Comparison of ENCODE assay signal across 9 cellular contexts in genomic region chr11:65316311-65316978, GRCh38. TPM values are rescaled to one million over a fixed set of nuclear protein-coding genes. Genes with fewer than 3 reads are reported as not detected.
DNase-seq lines count a peak whose midpoint lies in the region; ATAC-seq, FAIRE-seq and TF ChIP-seq lines count a peak whose summit lies in the region.
"Had no signal": no experiment of that assay in that cellular context is flagged by ENCODE, and none has a peak within 500 bp of the region (broad histone marks: within the 10 kb centered on the region; RNA-seq: fewer than 3 reads in every experiment).

No MANE protein-coding gene starts in this region.

- POLR2A ChIA-PET in SK-N-SH (lab: Yijun Ruan, JAX) = interaction anchor here (0.7 to 2.4 kb wide), 4 partner anchors 12 to 44 kb away, joined by 3 to 14 read pairs (median 4); partner anchors contain the start of gene DPF2

- H3K4me1 ChIP-seq in SK-N-SH (ENCODE audit: control insufficient read depth in 1 of 2, insufficient read depth in 2 of 2, low read depth in 1 of 2, low read length in 1 of 2) = peaks cover 20 to 24% of the 10 kb centered on the region in 2 experiments; a peak in 2 of 4 replicates
- peaks cover 39% of the 10 kb centered on the region for H3K4me1 ChIP-seq in adipocyte (ENCODE audit: control insufficient read depth, insufficient read depth, low read length)
- H3K4me1 ChIP-seq in kidney (ENCODE audit: control insufficient read depth in 1 of 2, insufficient read depth in 1 of 2, low read depth in 1 of 2, low read length in 2 of 2) = peaks cover 16 to 19% of the 10 kb centered on the region in 2 donors

- FAIRE-seq in kidney (lab: Jason Lieb, UNC) = no peak
- FAIRE-seq: G401.6 had no signal

- peaks cover 32% of the 10 kb centered on the region for H4K20me1 ChIP-seq in SK-N-SH (ENCODE audit: insufficient read depth)

- H3K9ac ChIP-seq in SK-N-SH (peak overlapping the region; percentile 84; the same call in 1 of the 2 replicates), adipocyte (ENCODE audit: low read length) (peak overlapping the region; percentile 93), kidney (ENCODE audit: low read length in 2 of 2) (peak overlapping the region in 1 of 2 donors; percentile 75)

- H3K79me2 ChIP-seq in SK-N-SH (ENCODE audit: insufficient read depth) = peaks cover 56% of the 10 kb centered on the region

- H3K36me3 ChIP-seq in SK-N-SH (replicated peaks in 1 of 2; ENCODE audit: control insufficient read depth in 1 of 2, insufficient read depth in 2 of 2, low read length in 1 of 2) = peaks cover 0 to 9% of the 10 kb centered on the region in 2 experiments
- H3K36me3 ChIP-seq in adipocyte (ENCODE audit: control insufficient read depth, insufficient read depth, low read length, severe bottlenecking) = peaks cover 15% of the 10 kb centered on the region
- H3K36me3 ChIP-seq in kidney (ENCODE audit: control insufficient read depth in 1 of 2, insufficient read depth in 2 of 2, low read length in 2 of 2) = peaks cover 0 to 4% of the 10 kb centered on the region in 2 donors

- no peaks in the 10 kb centered on the region for H3K9me3 ChIP-seq in SK-N-SH
- H3K9me3 ChIP-seq in adipocyte (ENCODE audit: control insufficient read depth, low read length) = no peaks in the 10 kb centered on the region
- no peaks in the 10 kb centered on the region for H3K9me3 ChIP-seq in kidney (ENCODE audit: control insufficient read depth in 1 of 2, low read length in 2 of 2)

- peak overlapping the region; percentile 87 for H3K4me2 ChIP-seq in SK-N-SH

- H3K27ac ChIP-seq in SK-N-SH (ENCODE audit: low read depth in 2 of 2, low read length in 1 of 2) (no peak overlapping the region), kidney (ENCODE audit: low read depth in 2 of 2, low read length in 2 of 2) (peak overlapping the region; percentile 75 to 81), temporal lobe (ENCODE audit: low read depth, low read length) (peak overlapping the region; percentile 57)

- no peak for TF ChIP-seq CTCF in SK-N-SH (IDR thresholded peaks at IDR 0.05)
- no peak for TF ChIP-seq CTCF in kidney (IDR thresholded peaks at IDR 0.05; ENCODE audit: borderline replicate concordance, extremely low read depth, insufficient read depth)

- no peak for ATAC-seq in SK-N-SH treated with all-trans-retinoic acid at 6 μM for 48 hours
- no peak for ATAC-seq in HG03457 (IDR thresholded peaks at IDR 0.05; ENCODE audit: unreplicated experiment)
- no peak for ATAC-seq in HG02884 (IDR thresholded peaks at IDR 0.05; ENCODE audit: unreplicated experiment)

- DNase-seq in SK-N-SH = no peak
- peak; percentile 99 for DNase-seq in adipocyte (ENCODE audit: low read depth)
- no peak for DNase-seq in kidney
- no peak for DNase-seq in NCI-H146 (lab: John Stamatoyannopoulos, UW)

- intact Hi-C loops in kidney (cut with DNase I) = no loop called here

- H2AFZ ChIP-seq in SK-N-SH (ENCODE audit: low read depth) = no peak overlapping the region

- H3K4me3 ChIP-seq in SK-N-SH (ENCODE audit: low read depth in 2 of 2, low read length in 1 of 2) (peak overlapping the region; percentile 85 to 94), adipocyte (ENCODE audit: low read length) (peak overlapping the region; percentile 97), kidney (ENCODE audit: low read length in 2 of 2) (peak overlapping the region; percentile 68 to 80)

- CTCF ChIA-PET in SK-N-SH (lab: Yijun Ruan, JAX) = interaction anchor here (0.6 to 24.1 kb wide), 25 partner anchors 12 to 1229 kb away, joined by 3 to 1118 read pairs (median 5); partner anchors contain the start of genes DPF2, POLA2 and ZDHHC24

- peaks cover 5% of the 10 kb centered on the region for H3F3A ChIP-seq in SK-N-SH (replicated peaks; ENCODE audit: insufficient read depth)

- H3K27me3 ChIP-seq in SK-N-SH (ENCODE audit: insufficient read depth) (no peaks in the 10 kb centered on the region), adipocyte (replicated peaks; ENCODE audit: control insufficient read depth, insufficient read depth, low read length) (no peaks in the 10 kb centered on the region)

- 69% methylated on average over 16 of the region's 18 CpGs for WGBS in SK-N-SH (ENCODE audit: low lambda C conversion rate)

- H3K9me2 ChIP-seq in SK-N-SH = no peaks in the 10 kb centered on the region

- no peak for TF ChIP-seq RAD21 in SK-N-SH (IDR thresholded peaks at IDR 0.05; ENCODE audit: low read length)

- TF ChIP-seq EP300 in SK-N-SH (IDR thresholded peaks at IDR 0.05; ENCODE audit: borderline replicate concordance in 1 of 2, low read depth in 1 of 2, low read length in 1 of 2) = no peak

TF ChIP-seq in SK-N-SH, 30 proteins besides CTCF, POLR2A, EP300 and RAD21:
- TF ChIP-seq RCOR1 (IDR thresholded peaks at IDR 0.05; ENCODE audit: low read length) (no peak), NFIC (IDR thresholded peaks at IDR 0.05; ENCODE audit: borderline replicate concordance) (no peak), SMC3 (IDR thresholded peaks at IDR 0.05; ENCODE audit: low read depth, low read length) (no peak), USF1 (IDR thresholded peaks at IDR 0.05; ENCODE audit: borderline replicate concordance, low read depth) (no peak), NRF1 (IDR thresholded peaks at IDR 0.05; ENCODE audit: low read depth, low read length) (no peak), EZH2phosphoT487 (IDR thresholded peaks at IDR 0.05; ENCODE audit: borderline replicate concordance, low read depth) (no peak), TAF1 (IDR thresholded peaks at IDR 0.05; ENCODE audit: borderline replicate concordance, low read depth, low read length) (no peak), POLR2AphosphoS5 (IDR thresholded peaks at IDR 0.05; ENCODE audit: low read depth, low read length) (no peak), CHD2 (IDR thresholded peaks at IDR 0.05; ENCODE audit: low read length, partially characterized antibody) (no peak), GABPA (IDR thresholded peaks at IDR 0.05; ENCODE audit: low read depth) (no peak), FOXJ3 (CRISPR knock-in tag; IDR thresholded peaks at IDR 0.05) (no peak), FOSL2 (IDR thresholded peaks at IDR 0.05; ENCODE audit: borderline replicate concordance, low read depth) (no peak)

TF ChIP-seq in SK-N-SH treated with all-trans-retinoic acid at 6 μM for 48 hours, 23 proteins besides CTCF, POLR2A, EP300 and RAD21:
- TF ChIP-seq ZFP3 (CRISPR knock-in tag; IDR thresholded peaks at IDR 0.05) (no peak), RARB (CRISPR knock-in tag; IDR thresholded peaks at IDR 0.05) (no peak)

RNA-seq across cellular contexts. Expression of gene CDC42EP2, which starts 1.8 kb away (rescaled TPM):
- polyA plus RNA-seq in SK-N-SH (2012; rRNA removed) (5.1 and 8.1 TPM in 2 replicates), kidney (ENCODE audit: insufficient read depth, low read depth, low replicate concordance) (19.4 TPM)
- 2.5 and 4.1 TPM in 2 replicates for polyA plus RNA-seq in SK-N-SH (2012; cell fraction: cytosol; rRNA removed)
- polyA plus RNA-seq in SK-N-SH (2012; cell fraction: nucleus; rRNA removed) = 5.6 and 7.7 TPM in 2 replicates
- total RNA-seq in kidney (13.7 TPM), temporal lobe (2.7 TPM)

RNA-seq across cellular contexts. Expression of gene DPF2, which starts 17.2 kb away (rescaled TPM):
- polyA plus RNA-seq in SK-N-SH (2012; rRNA removed) (29.6 and 44.9 TPM in 2 replicates), kidney (ENCODE audit: insufficient read depth, low read depth, low replicate concordance) (25.9 TPM)
- polyA plus RNA-seq in SK-N-SH (2012; cell fraction: cytosol; rRNA removed) = 32.6 and 36.7 TPM in 2 replicates
- 71.8 and 81.4 TPM in 2 replicates for polyA plus RNA-seq in SK-N-SH (2012; cell fraction: nucleus; rRNA removed)
- total RNA-seq in kidney (58.5 TPM), temporal lobe (25.3 TPM)

RNA-seq across cellular contexts. Expression of gene TIGD3, which starts 38.1 kb away (rescaled TPM):
- polyA plus RNA-seq in SK-N-SH (2012; rRNA removed) (0.34 and 0.41 TPM in 2 replicates), kidney (ENCODE audit: insufficient read depth, low read depth, low replicate concordance) (0.95 TPM)
- polyA plus RNA-seq in SK-N-SH (2012; cell fraction: cytosol; rRNA removed) = 0.19 and 0.41 TPM in 2 replicates
- 0.75 and 0.92 TPM in 2 replicates for polyA plus RNA-seq in SK-N-SH (2012; cell fraction: nucleus; rRNA removed)
- total RNA-seq in kidney (0.19 TPM), temporal lobe (3.0 TPM)

RNA-seq across cellular contexts. Expression of gene POLA2, which starts 54.7 kb away (rescaled TPM):
- polyA plus RNA-seq in SK-N-SH (2012; rRNA removed) (18.4 and 19.4 TPM in 2 replicates), kidney (ENCODE audit: insufficient read depth, low read depth, low replicate concordance) (13.6 TPM)
- 10.1 and 12.1 TPM in 2 replicates for polyA plus RNA-seq in SK-N-SH (2012; cell fraction: cytosol; rRNA removed)
- 26.0 and 41.1 TPM in 2 replicates for polyA plus RNA-seq in SK-N-SH (2012; cell fraction: nucleus; rRNA removed)
- total RNA-seq in kidney (6.5 TPM), temporal lobe (2.7 TPM)

Comparison
In these comparisons a context has a peak if more than half of its experiments do, and no peak if none do; other contexts are left out.
1. H3K27ac ChIP-seq: peak in kidney (2 of 2) and temporal lobe (single experiment); none in SK-N-SH (0 of 2).
2. Peak in every context shown above with its lines, with median percentiles within 50 percentile points of each other: H3K4me3 ChIP-seq.